ENCODE assay signal across 8 cellular contexts in the genomic region with DNA sequence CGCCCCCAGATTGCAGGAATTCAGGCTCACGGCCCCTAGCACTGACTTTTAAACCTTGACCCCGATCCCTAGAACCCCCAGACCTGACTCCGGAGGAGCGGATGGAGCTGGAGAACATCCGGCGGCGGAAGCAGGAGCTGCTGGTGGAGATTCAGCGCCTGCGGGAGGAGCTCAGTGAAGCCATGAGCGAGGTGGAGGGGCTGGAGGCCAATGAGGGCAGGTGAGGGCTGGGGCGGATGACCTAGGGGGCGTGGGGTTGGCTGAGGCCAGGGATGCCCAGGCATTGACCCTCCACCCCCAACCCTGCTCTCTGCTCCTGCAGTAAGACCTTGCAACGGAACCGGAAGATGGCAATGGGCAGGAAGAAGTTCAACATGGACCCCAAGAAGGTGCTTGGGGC. TPM values are rescaled to one million over a fixed set of nuclear protein-coding genes. Genes with fewer than 3 reads are reported as not detected.
DNase-seq lines count a peak whose midpoint lies in the region; ATAC-seq and TF ChIP-seq lines count a peak whose summit lies in the region.

No MANE protein-coding gene starts in this region.

- no peak overlapping the region for H4K91ac ChIP-seq in H9 (ENCODE audit: insufficient read length, low read depth, low read length)

- no peak overlapping the region for H2BK120ac ChIP-seq in H9 (ENCODE audit: low read depth, low read length, poor library complexity, severe bottlenecking)

- POLR2A ChIA-PET in activated B cell treated with CpG ODN at 0.5 μM for 24 hours (lab: Charles Lee), result interaction anchor here (0.6 to 1.5 kb wide), 5 partner anchors 9 to 149 kb away, joined by 3 to 6 read pairs (median 4); a partner anchor contains a TSS

- H3K4me3 ChIP-seq in right cardiac atrium (ENCODE audit: low read length) (peak overlapping the region; percentile 92), skin epidermis (peak overlapping the region; percentile 56 to 97 (median 84))

- no peak for TF ChIP-seq CTCF in H9 (conservative IDR thresholded peaks at IDR 0.05)
- TF ChIP-seq CTCF in activated B cell treated with CpG ODN at 0.5 μM for 24 hours (IDR thresholded peaks at IDR 0.05), result no peak

- peaks cover 2% of the 10 kb centered on the region for H3K79me1 ChIP-seq in H9 (ENCODE audit: insufficient read depth, low read depth, low read length, poor library complexity, severe bottlenecking)

- no peaks in the 10 kb centered on the region for H3K23me2 ChIP-seq in H9 (ENCODE audit: insufficient read length, low read depth, low read length, poor library complexity, severe bottlenecking)

- CTCF ChIA-PET in activated B cell treated with CpG ODN at 0.5 μM for 24 hours (lab: Charles Lee), result interaction anchor here (1.5 kb wide), 1 partner anchor 20 kb away, joined by 9 read pairs; no protein-coding TSS in a partner anchor

- no peak overlapping the region for H2BK5ac ChIP-seq in H9 (ENCODE audit: insufficient read length, low read length)

- no peaks in the 10 kb centered on the region for H3K4me1 ChIP-seq in H9 (ENCODE audit: insufficient read depth, low read length)
- peaks cover 3% of the 10 kb centered on the region for H3K4me1 ChIP-seq in right cardiac atrium (ENCODE audit: control insufficient read depth, insufficient read depth, low read length)

- ATAC-seq in activated B cell treated with CpG ODN at 0.5 μM for 24 hours (ENCODE audit: low read depth), result no peak
- ATAC-seq in right cardiac atrium, result no peak
- ATAC-seq in GM21737 (IDR thresholded peaks at IDR 0.05; ENCODE audit: unreplicated experiment), result no peak

- H3K36me3 Mint-ChIP-seq in H9 (ENCODE audit: insufficient read depth in 1 of 3, low read depth in 3 of 3) (peaks cover 40 to 54% (median 53%) of the 10 kb centered on the region in 3 experiments), activated B cell treated with CpG ODN at 0.5 μM for 24 hours (ENCODE audit: low read depth) (peaks cover 48% of the 10 kb centered on the region)

- H2AFZ ChIP-seq in H9 (ENCODE audit: low read length), result no peak overlapping the region

- no peaks in the 10 kb centered on the region for H4K20me1 ChIP-seq in H9 (ENCODE audit: control insufficient read depth, insufficient read depth, insufficient read length)

- H3K9me3 Mint-ChIP-seq in H9, result no peaks in the 10 kb centered on the region; a peak in 2 of 5 replicates
- no peaks in the 10 kb centered on the region for H3K9me3 Mint-ChIP-seq in activated B cell treated with CpG ODN at 0.5 μM for 24 hours

- H3K4me2 ChIP-seq in H9 (ENCODE audit: insufficient read depth, insufficient read length, low read length), result peak overlapping the region; percentile 52

- peak overlapping the region in 2 of 3 experiments; percentile 55 to 73; a peak in 3 of 7 replicates for H3K27ac Mint-ChIP-seq in H9
- no peak overlapping the region for H3K27ac Mint-ChIP-seq in activated B cell treated with CpG ODN at 0.5 μM for 24 hours

- H2BK12ac ChIP-seq in H9 (ENCODE audit: insufficient read length, low read depth, low read length), result no peak overlapping the region

- H3K23ac ChIP-seq in H9 (ENCODE audit: insufficient read length, low read depth, low read length), result no peak overlapping the region

- intact Hi-C loops in activated B cell treated with CpG ODN at 0.5 μM for 24 hours (cut with micrococcal nuclease) (no loop called here), right cardiac atrium (cut with DNase I) (no loop called here)

- peaks cover 2% of the 10 kb centered on the region for H3K27me3 Mint-ChIP-seq in H9 (ENCODE audit: low read depth)
- H3K27me3 Mint-ChIP-seq in activated B cell treated with CpG ODN at 0.5 μM for 24 hours, result no peaks in the 10 kb centered on the region

- no peak overlapping the region for H3K18ac ChIP-seq in H9 (ENCODE audit: insufficient read length, low read depth, low read length)

- H3K9me3 ChIP-seq in H9 (ENCODE audit: control insufficient read depth, low read depth, low read length) (no peaks in the 10 kb centered on the region), right cardiac atrium (ENCODE audit: control insufficient read depth, low read length) (no peaks in the 10 kb centered on the region)

- H3K4me1 Mint-ChIP-seq in H9, result peaks cover 6 to 16% of the 10 kb centered on the region in 2 experiments
- H3K4me1 Mint-ChIP-seq in activated B cell treated with CpG ODN at 0.5 μM for 24 hours, result peaks cover 27% of the 10 kb centered on the region

- no peak overlapping the region for H3T11ph ChIP-seq in H9 (ENCODE audit: low read length)

- H3K27ac ChIP-seq in H9 (ENCODE audit: insufficient read length, low read depth, low read length), result no peak overlapping the region
- H3K27ac ChIP-seq in right cardiac atrium (ENCODE audit: low read length), result no peak overlapping the region
- H3K27ac ChIP-seq in skin epidermis, result peak overlapping the region in 18 of 21 experiments; percentile 93 to 100 (median 98)

- H3K56ac ChIP-seq in H9 (ENCODE audit: insufficient read length, low read depth, low read length), result no peak overlapping the region

- peak overlapping the region; percentile 40 for H3K9ac ChIP-seq in H9 (ENCODE audit: extremely low read depth, insufficient read length, low read length)

- no peak overlapping the region for H2BK20ac ChIP-seq in H9 (ENCODE audit: low read depth, low read length, poor library complexity, severe bottlenecking)

- H3K27me3 ChIP-seq in H9 (ENCODE audit: insufficient read depth, low read length), result no peaks in the 10 kb centered on the region
- no peaks in the 10 kb centered on the region for H3K27me3 ChIP-seq in right cardiac atrium (ENCODE audit: control insufficient read depth, insufficient read depth)

- H3K79me2 ChIP-seq in H9 (ENCODE audit: insufficient read depth, low read length), result no peaks in the 10 kb centered on the region; the same call in 1 of the 2 replicates

- DNase-seq in H9 (peak; percentile 55), activated B cell treated with CpG ODN at 0.5 μM for 24 hours (no peak), right cardiac atrium (peak in 2 of 3 donors; percentile 61 to 62), NCI-H2196 treated with DMSO at 0.1 percent for 48 hours (lab: John Stamatoyannopoulos, UW; ENCODE audit: unreplicated experiment) (no peak), midbrain (lab: John Stamatoyannopoulos, UW) (no peak), germinal center (ENCODE audit: low spot score) (no peak)

- H3K14ac ChIP-seq in H9 (ENCODE audit: insufficient read depth, low read length), result no peak overlapping the region

- H4K8ac ChIP-seq in H9 (replicated peaks; ENCODE audit: insufficient read length, low read depth, low read length), result no peak overlapping the region

- no CpG with 5 or more reads among the region's 15 CpGs for WGBS in H9 (ENCODE audit: extremely low coverage, insufficient read length, low lambda C conversion rate)
- WGBS in right cardiac atrium, result 59% methylated on average over 15 of the region's 15 CpGs

- no peak overlapping the region for H4K5ac ChIP-seq in H9 (ENCODE audit: insufficient read length, low read depth, low read length)

- H3K4ac ChIP-seq in H9 (ENCODE audit: low read depth, low read length), result no peak overlapping the region

- H3K4me3 Mint-ChIP-seq in H9 (peak overlapping the region; percentile 84 to 95), activated B cell treated with CpG ODN at 0.5 μM for 24 hours (peak overlapping the region; percentile 90)

- H2BK15ac ChIP-seq in H9 (ENCODE audit: low read depth, low read length), result no peak overlapping the region

- H2AK5ac ChIP-seq in H9 (ENCODE audit: insufficient read length, low read length), result no peak overlapping the region

RNA-seq across cellular contexts. Expression of a gene that starts 1.1 kb away (rescaled TPM):
- total RNA-seq in H9 (2021) (97.1 and 103 TPM in 2 replicates), activated B cell treated with CpG ODN at 0.5 μM for 24 hours (35.6 and 40.5 TPM in 2 replicates), right cardiac atrium (10 to 100 TPM; 26.0 to 35.0 (median 29.2) TPM)
- 27.4 TPM for polyA plus RNA-seq in right cardiac atrium

RNA-seq across cellular contexts. Expression of a gene that starts 14.9 kb away (rescaled TPM):
- 1.1 and 1.2 TPM in 2 replicates for total RNA-seq in H9 (2021)
- 1.7 and 2.2 TPM in 2 replicates for total RNA-seq in activated B cell treated with CpG ODN at 0.5 μM for 24 hours
- total RNA-seq in right cardiac atrium, result under 1 TPM; 0.20 to 0.75 (median 0.23) TPM
- polyA plus RNA-seq in right cardiac atrium, result 0.16 TPM

RNA-seq across cellular contexts. Expression of a gene that starts 24.5 kb away (rescaled TPM):
- total RNA-seq in H9 (2021), result 92.0 and 94.6 TPM in 2 replicates
- total RNA-seq in activated B cell treated with CpG ODN at 0.5 μM for 24 hours, result 63.4 and 71.4 TPM in 2 replicates
- total RNA-seq in right cardiac atrium, result 10 to 100 TPM; 16.0 to 20.4 (median 17.3) TPM
- polyA plus RNA-seq in right cardiac atrium, result 7.2 TPM

RNA-seq across cellular contexts. Expression of a gene that starts 41.4 kb away (rescaled TPM):
- 14.4 and 15.2 TPM in 2 replicates for total RNA-seq in H9 (2021)
- 0.60 and 0.66 TPM in 2 replicates for total RNA-seq in activated B cell treated with CpG ODN at 0.5 μM for 24 hours
- total RNA-seq in right cardiac atrium, result 1 to 10 TPM; 3.1 to 7.2 (median 5.5) TPM
- 2.9 TPM for polyA plus RNA-seq in right cardiac atrium

Comparison
In these comparisons a context has a peak if more than half of its experiments do, and no peak if none do; other contexts are left out.
1. DNase-seq: peak in H9 (single experiment) and right cardiac atrium (2 of 3); none in activated B cell treated with CpG ODN at 0.5 μM for 24 hours (single experiment), NCI-H2196 treated with DMSO at 0.1 percent for 48 hours (single experiment), midbrain (single experiment) and germinal center (single experiment).
2. H3K27ac ChIP-seq: peak in skin epidermis (18 of 21); none in H9 (single experiment) and right cardiac atrium (single experiment).